ENCODE assay signal across 14 cellular contexts in the genomic region with DNA sequence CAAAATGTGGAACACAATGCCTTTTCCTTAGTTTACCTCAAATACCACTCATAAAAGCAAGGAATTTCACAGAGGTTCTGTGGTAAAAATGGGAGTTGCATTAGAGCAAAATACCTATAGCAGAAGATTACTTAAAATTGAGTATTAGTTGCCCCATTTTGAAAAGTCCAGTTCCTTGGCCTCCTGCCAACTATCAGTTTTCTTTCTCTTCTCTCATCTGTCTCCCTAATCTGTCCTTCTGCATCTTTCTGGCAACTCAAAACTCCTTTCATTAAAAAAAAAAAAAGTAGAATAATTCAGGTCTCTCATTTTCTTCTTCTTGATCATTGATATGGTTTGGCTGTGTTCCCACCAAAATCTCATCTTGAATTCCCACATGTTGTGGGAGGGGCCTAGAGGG.
A peak's percentile ranks its signal among the peaks of the same experiment; 100 is the strongest.
DNase-seq lines count a peak whose midpoint lies in the region; ATAC-seq and TF ChIP-seq lines count a peak whose summit lies in the region.
"Had no signal": no experiment of that assay in that cellular context is flagged by ENCODE, and none has a peak within 500 bp of the region (broad histone marks: within the 10 kb centered on the region; RNA-seq: fewer than 3 reads in every experiment).

No MANE protein-coding gene starts in this region.

- H3K27ac ChIP-seq in PC-3 (ENCODE audit: low read length) (peak overlapping the region; percentile 95), esophagus squamous epithelium (peak overlapping the region; percentile 48 to 72 (median 65)), substantia nigra (ENCODE audit: low read depth, low read length, poor library complexity, severe bottlenecking) (no peak overlapping the region)
- H3K27ac ChIP-seq: 22Rv1, BLaER1 had no signal

- H3K36me3 ChIP-seq in PC-3 (ENCODE audit: low read depth, low read length) (no peaks in the 10 kb centered on the region), esophagus squamous epithelium (no peaks in the 10 kb centered on the region)
- H3K36me3 ChIP-seq: BLaER1 had no signal

- H3K27me3 ChIP-seq in PC-3 (ENCODE audit: low read length) (no peaks in the 10 kb centered on the region), esophagus squamous epithelium (no peaks in the 10 kb centered on the region)
- H3K27me3 ChIP-seq: BLaER1 had no signal

- H3K4me1 ChIP-seq in PC-3 (ENCODE audit: insufficient read depth, low read length) (peaks cover 49% of the 10 kb centered on the region), esophagus squamous epithelium (peaks cover 4 to 46% (median 18%) of the 10 kb centered on the region in 3 donors)

- POLR2A ChIA-PET in PC-3 (lab: Charles Lee; ENCODE audit: unreplicated experiment), result no interaction called here

- no peaks in the 10 kb centered on the region for H3K9me3 ChIP-seq in PC-3 (ENCODE audit: low read length)
- peaks cover 0 to 4% (median 0%) of the 10 kb centered on the region in 3 donors for H3K9me3 ChIP-seq in esophagus squamous epithelium

- CTCF ChIA-PET in PC-3 (lab: Charles Lee), result no interaction called here

- peak overlapping the region; percentile 59; the same call in 1 of the 2 replicates for H3K4me2 ChIP-seq in PC-3 (ENCODE audit: low read length)
- H3K4me2 ChIP-seq: BLaER1 had no signal

- no peak for ATAC-seq in PC-3
- ATAC-seq: GM12878, HCT116 had no signal

- BruUV-seq in PC-3 (replicated peaks; lab: Mats Ljungman, UMichigan), result no TSS peak

- H3K9ac ChIP-seq in PC-3 (ENCODE audit: low read length), result no peak overlapping the region
- H3K9ac ChIP-seq: BLaER1 had no signal

- H4K20me1 ChIP-seq in PC-3 (ENCODE audit: low read length), result no peaks in the 10 kb centered on the region
- H4K20me1 ChIP-seq: BLaER1 had no signal

- no peak overlapping the region for H2AFZ ChIP-seq in PC-3 (ENCODE audit: low read length)

- intact Hi-C loops in PC-3 (cut with micrococcal nuclease), result no loop called here
- intact Hi-C loops in esophagus squamous epithelium (cut with DNase I), result no loop called here

- no peak for TF ChIP-seq CTCF in PC-3 (conservative IDR thresholded peaks at IDR 0.05; ENCODE audit: low read depth, low read length)
- TF ChIP-seq CTCF in esophagus squamous epithelium (IDR thresholded peaks at IDR 0.05), result no peak

- H3F3A ChIP-seq in PC-3 (ENCODE audit: low read length, unreplicated experiment), result peaks cover 4% of the 10 kb centered on the region

- no peak for TF ChIP-seq POLR2A in esophagus squamous epithelium (IDR thresholded peaks at IDR 0.05)

- no peaks in the 10 kb centered on the region for H3K9me2 ChIP-seq in PC-3 (replicated peaks; ENCODE audit: low read length)

- H3K79me2 ChIP-seq in PC-3 (ENCODE audit: low read length), result no peaks in the 10 kb centered on the region

- no peak overlapping the region for H3K4me3 ChIP-seq in PC-3 (ENCODE audit: low read length)
- H3K4me3 ChIP-seq in esophagus squamous epithelium, result no peak overlapping the region
- H3K4me3 ChIP-seq: BLaER1, GM12878 had no signal

- peak; percentile 27 for DNase-seq in NCI-H2171 treated with DMSO at 0.1 percent for 48 hours (lab: John Stamatoyannopoulos, UW)
- no peak for DNase-seq in NCI-H2171 (lab: John Stamatoyannopoulos, UW)
- no peak for DNase-seq in PC-3
- no peak for DNase-seq in esophagus squamous epithelium (lab: John Stamatoyannopoulos, UW)
- DNase-seq in myocyte (ENCODE audit: low read depth), result peak; percentile 1
- no peak for DNase-seq in HPDE6-E6E7 (ENCODE audit: extremely low spot score)
- DNase-seq in substantia nigra (lab: John Stamatoyannopoulos, UW), result no peak
- no peak for DNase-seq in CD1c-positive myeloid dendritic cell (ENCODE audit: extremely low spot score)
- DNase-seq: CD4-positive, CD25-positive, alpha-beta regulatory T cell; DMS79 had no signal

Comparison
In these comparisons a context has a peak if more than half of its experiments do, and no peak if none do; other contexts are left out.
1. DNase-seq: peak in NCI-H2171 treated with DMSO at 0.1 percent for 48 hours (single experiment) and myocyte (single experiment); none in NCI-H2171 (single experiment), PC-3 (single experiment), esophagus squamous epithelium (single experiment), HPDE6-E6E7 (single experiment), substantia nigra (0 of 49) and CD1c-positive myeloid dendritic cell (single experiment).